Comparison of ENCODE assay signal across 7 cellular contexts in the genomic region with DNA sequence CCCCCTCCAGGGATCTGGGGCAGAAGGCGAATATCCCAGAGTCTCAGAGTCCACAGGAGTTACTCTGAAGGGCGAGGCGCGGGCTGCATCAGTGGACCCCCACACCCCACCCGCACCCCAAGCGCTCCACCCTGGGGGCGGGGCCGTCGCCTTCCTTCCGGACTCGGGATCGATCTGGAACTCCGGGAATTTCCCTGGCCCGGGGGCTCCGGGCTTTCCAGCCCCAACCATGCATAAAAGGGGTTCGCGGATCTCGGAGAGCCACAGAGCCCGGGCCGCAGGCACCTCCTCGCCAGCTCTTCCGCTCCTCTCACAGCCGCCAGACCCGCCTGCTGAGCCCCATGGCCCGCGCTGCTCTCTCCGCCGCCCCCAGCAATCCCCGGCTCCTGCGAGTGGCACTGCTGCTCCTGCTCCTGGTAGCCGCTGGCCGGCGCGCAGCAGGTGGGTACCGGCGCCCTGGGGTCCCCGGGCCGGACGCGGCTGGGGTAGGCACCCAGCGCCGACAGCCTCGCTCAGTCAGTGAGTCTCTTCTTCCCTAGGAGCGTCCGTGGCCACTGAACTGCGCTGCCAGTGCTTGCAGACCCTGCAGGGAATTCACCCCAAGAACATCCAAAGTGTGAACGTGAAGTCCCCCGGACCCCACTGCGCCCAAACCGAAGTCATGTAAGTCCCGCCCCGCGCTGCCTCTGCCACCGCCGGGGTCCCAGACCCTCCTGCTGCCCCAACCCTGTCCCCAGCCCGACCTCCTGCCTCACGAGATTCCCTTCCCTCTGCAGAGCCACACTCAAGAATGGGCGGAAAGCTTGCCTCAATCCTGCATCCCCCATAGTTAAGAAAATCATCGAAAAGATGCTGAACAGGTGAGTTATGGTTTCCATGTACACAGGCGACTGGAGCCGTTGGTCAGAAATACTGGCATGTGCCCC. TPM values are rescaled to one million over a fixed set of nuclear protein-coding genes. Genes with fewer than 3 reads are reported as not detected.
DNase-seq lines count a peak whose midpoint lies in the region; ATAC-seq and TF ChIP-seq lines count a peak whose summit lies in the region.

CXCL1 (plus strand) TSS at position 264 of the 926 bp plus-strand sequence; CDS start at position 342, 78 bp downstream.

- no peak for TF ChIP-seq CTCF in VCaP (conservative IDR thresholded peaks at IDR 0.05)
- TF ChIP-seq CTCF in right atrium auricular region (IDR thresholded peaks at IDR 0.05) = no peak
- TF ChIP-seq CTCF in retinal pigment epithelial cell (conservative IDR thresholded peaks at IDR 0.05; ENCODE audit: low read depth, low read length) = no peak

- peak within 1 kb of the TSS; percentile 48 to 63 for H3K4me3 ChIP-seq in right atrium auricular region
- H3K4me3 ChIP-seq in retinal pigment epithelial cell (ENCODE audit: low read length) = peak within 1 kb of the TSS; percentile 62

- H3K36me3 ChIP-seq in right atrium auricular region = no peaks in the 10 kb centered on the region

- DNase-seq in right atrium auricular region (ENCODE audit: low spot score) (no peak), retinal pigment epithelial cell (ENCODE audit: low read depth) (no peak)

- H3K27ac ChIP-seq in VCaP (peak within 1 kb of the TSS; percentile 55; the same call in 1 of the 2 replicates), right atrium auricular region (peak within 1 kb of the TSS; percentile 49 to 71)

- no peaks in the 10 kb centered on the region for H3K9me3 ChIP-seq in right atrium auricular region

- H3K27me3 ChIP-seq in right atrium auricular region = no peaks in the 10 kb centered on the region

- ATAC-seq in HG02938 (IDR thresholded peaks at IDR 0.05; ENCODE audit: unreplicated experiment) (peak; percentile 44), GM18502 (IDR thresholded peaks at IDR 0.05; ENCODE audit: poor library complexity, unreplicated experiment) (no peak), HG02678 (IDR thresholded peaks at IDR 0.05; ENCODE audit: unreplicated experiment) (no peak), HG03520 (IDR thresholded peaks at IDR 0.05; ENCODE audit: unreplicated experiment) (no peak)

- H3K4me1 ChIP-seq in right atrium auricular region = peaks cover 0 to 20% of the 10 kb centered on the region in 2 donors

RNA-seq across cellular contexts. Expression of gene CXCL1, which starts in this region (rescaled TPM):
- 1 to 10 TPM; 6.9 to 8.5 TPM for total RNA-seq in right atrium auricular region
